In the genomic region with DNA sequence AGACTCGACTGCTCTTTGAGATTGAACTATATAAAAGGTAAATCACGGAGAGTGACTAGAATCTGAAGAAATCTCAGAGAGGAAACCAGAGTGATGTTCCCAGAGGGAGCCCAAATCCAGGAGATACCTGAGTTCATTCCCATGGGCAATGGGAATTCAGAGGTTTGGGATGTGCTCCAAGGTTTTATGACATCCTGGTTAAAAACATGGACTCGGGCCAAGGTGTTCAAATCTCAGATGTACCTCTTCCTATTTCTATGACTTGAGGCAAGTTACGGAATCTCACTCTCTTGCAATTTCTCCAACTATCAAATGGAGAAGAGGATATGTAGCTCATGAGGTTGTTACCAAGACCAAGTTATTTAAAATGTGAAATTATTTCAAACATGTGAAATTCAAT, we compare ENCODE assay signal across 22 cellular contexts.
"Had no signal": no experiment of that assay in that cellular context is flagged by ENCODE, and none has a peak within 500 bp of the region (broad histone marks: within the 10 kb centered on the region; RNA-seq: fewer than 3 reads in every experiment).

No MANE protein-coding gene starts in this region.

- H3K4me3 Mint-ChIP-seq: activated CD4-positive, alpha-beta memory T cell treated with anti-CD3 and anti-CD28 coated beads, Interleukin-2, amount 10 ng/mL, durations not matched to agents 7 days and 5 days; activated CD4-positive, alpha-beta T cell treated with anti-CD3 and anti-CD28 coated beads for 36 hours; activated naive CD4-positive, alpha-beta T cell treated with anti-CD3 and anti-CD28 coated beads for 36 hours; activated naive CD8-positive, alpha-beta T cell treated with anti-CD3 and anti-CD28 coated beads for 36 hours; activated T-helper 17 cell treated with anti-CD3 and anti-CD28 coated beads, Interleukin-2, amount 50 U/mL, for 72 hours had no signal

- DNase-seq: activated CD4-positive, alpha-beta memory T cell treated with anti-CD3 and anti-CD28 coated beads, Interleukin-2, amount 10 ng/mL, durations not matched to agents 7 days and 5 days; activated CD4-positive, alpha-beta T cell treated with anti-CD3 and anti-CD28 coated beads for 36 hours; activated CD4-positive, alpha-beta T cell treated with anti-CD3 and anti-CD28 coated beads, Interleukin-2, amount 50 U/mL, for 1 hour; activated gamma-delta T cell; activated naive CD4-positive, alpha-beta T cell treated with anti-CD3 and anti-CD28 coated beads for 36 hours; activated naive CD8-positive, alpha-beta T cell treated with anti-CD3 and anti-CD28 coated beads for 36 hours; activated T-cell treated with anti-CD3 and anti-CD28 coated beads for 4 hours; activated T-cell treated with anti-CD3 and anti-CD28 coated beads, Interleukin-2, amount 50 U/mL, for 48 hours; caudate nucleus; Karpas-422; NCI-H1092 treated with DMSO at 0.1 percent for 48 hours; NCI-H1417 treated with DMSO at 0.1 percent for 48 hours; NCI-H1694 treated with DMSO at 0.1 percent for 48 hours; NCI-H2029 treated with DMSO at 0.1 percent for 48 hours; NCI-H510A treated with DMSO at 0.1 percent for 48 hours; NCI-H69; PC-9; SIG-M5; T-helper 1 cell; WERI-Rb-1 had no signal

- H3K9me3 Mint-ChIP-seq: activated CD4-positive, alpha-beta memory T cell treated with anti-CD3 and anti-CD28 coated beads, Interleukin-2, amount 10 ng/mL, durations not matched to agents 7 days and 5 days; activated naive CD4-positive, alpha-beta T cell treated with anti-CD3 and anti-CD28 coated beads for 36 hours; activated naive CD8-positive, alpha-beta T cell treated with anti-CD3 and anti-CD28 coated beads for 36 hours; activated T-helper 17 cell treated with anti-CD3 and anti-CD28 coated beads, Interleukin-2, amount 50 U/mL, for 72 hours had no signal

- H3K4me2 ChIP-seq: PC-9 had no signal

- H3K36me3 Mint-ChIP-seq: activated naive CD8-positive, alpha-beta T cell treated with anti-CD3 and anti-CD28 coated beads for 36 hours had no signal

- H3K27ac Mint-ChIP-seq: activated CD4-positive, alpha-beta memory T cell treated with anti-CD3 and anti-CD28 coated beads, Interleukin-2, amount 10 ng/mL, durations not matched to agents 7 days and 5 days; activated CD4-positive, alpha-beta T cell treated with anti-CD3 and anti-CD28 coated beads for 36 hours; activated naive CD4-positive, alpha-beta T cell treated with anti-CD3 and anti-CD28 coated beads for 36 hours; activated naive CD8-positive, alpha-beta T cell treated with anti-CD3 and anti-CD28 coated beads for 36 hours; activated T-helper 17 cell treated with anti-CD3 and anti-CD28 coated beads, Interleukin-2, amount 50 U/mL, for 72 hours had no signal

- H3K36me3 ChIP-seq: WERI-Rb-1 had no signal

- H3K27me3 Mint-ChIP-seq: activated CD4-positive, alpha-beta memory T cell treated with anti-CD3 and anti-CD28 coated beads, Interleukin-2, amount 10 ng/mL, durations not matched to agents 7 days and 5 days; activated CD4-positive, alpha-beta T cell treated with anti-CD3 and anti-CD28 coated beads for 36 hours; activated naive CD8-positive, alpha-beta T cell treated with anti-CD3 and anti-CD28 coated beads for 36 hours; activated T-helper 17 cell treated with anti-CD3 and anti-CD28 coated beads, Interleukin-2, amount 50 U/mL, for 72 hours had no signal

- H2AFZ ChIP-seq: PC-9 had no signal

- H3K4me3 ChIP-seq: K562, PC-9 had no signal

- ATAC-seq: activated CD4-positive, alpha-beta T cell treated with anti-CD3 and anti-CD28 coated beads for 36 hours; activated T-helper 17 cell treated with anti-CD3 and anti-CD28 coated beads, Interleukin-2, amount 50 U/mL, for 72 hours; K562 had no signal

- H3K27ac ChIP-seq: PC-9, WERI-Rb-1 had no signal
